In genomic region chr4:6641971-6642320, GRCh38 we compare ENCODE assay signal across 8 cellular contexts. TPM values are rescaled to one million over a fixed set of nuclear protein-coding genes. Genes with fewer than 3 reads are reported as not detected.
DNase-seq lines count a peak whose midpoint lies in the region; ATAC-seq, FAIRE-seq and TF ChIP-seq lines count a peak whose summit lies in the region.

No MANE protein-coding gene starts in this region.

- peaks cover 29% of the 10 kb centered on the region for H3K4me1 Mint-ChIP-seq in activated CD4-positive, alpha-beta T cell treated with anti-CD3 and anti-CD28 coated beads, Interleukin-2, amount 10 ng/mL, durations not matched to agents 7 days and 5 days

- peak overlapping the region; percentile 84 for H3K27ac ChIP-seq in HepG2 (ENCODE audit: extremely low read length, insufficient read depth, low read length)
- no peak overlapping the region for H3K27ac ChIP-seq in thymus (ENCODE audit: low read depth)

- 49% methylated on average over 5 of the region's 5 CpGs for WGBS in HepG2 (ENCODE audit: low lambda C conversion rate)
- WGBS in thymus: 81% methylated on average over 5 of the region's 5 CpGs

- H3K27me3 Mint-ChIP-seq in activated CD4-positive, alpha-beta T cell treated with anti-CD3 and anti-CD28 coated beads, Interleukin-2, amount 10 ng/mL, durations not matched to agents 7 days and 5 days: no peaks in the 10 kb centered on the region

- peak overlapping the region; percentile 98 for H3K27ac Mint-ChIP-seq in activated CD4-positive, alpha-beta T cell treated with anti-CD3 and anti-CD28 coated beads, Interleukin-2, amount 10 ng/mL, durations not matched to agents 7 days and 5 days

- H3K4me1 ChIP-seq in HepG2 (ENCODE audit: insufficient read depth, low read length) (peaks cover 38% of the 10 kb centered on the region), thymus (ENCODE audit: control insufficient read depth, insufficient read depth, low read length) (peaks cover 12% of the 10 kb centered on the region)

- intact Hi-C loops in HepG2 (cut with micrococcal nuclease; ENCODE audit: unreplicated experiment): loop anchor here (5.0 kb wide), 1 partner anchor 45 kb away; no protein-coding TSS in a partner anchor

- no peaks in the 10 kb centered on the region for H3K9me3 Mint-ChIP-seq in activated CD4-positive, alpha-beta T cell treated with anti-CD3 and anti-CD28 coated beads, Interleukin-2, amount 10 ng/mL, durations not matched to agents 7 days and 5 days

- H3K36me3 ChIP-seq in HepG2 (replicated peaks in 1 of 2; ENCODE audit: control insufficient read depth in 1 of 2, insufficient read depth in 2 of 2, low read length in 2 of 2) (peaks cover 0 to 17% of the 10 kb centered on the region in 2 experiments; a peak in 2 of 5 replicates), thymus (ENCODE audit: control insufficient read depth, insufficient read depth) (peaks cover 16% of the 10 kb centered on the region)

- no peak overlapping the region for H2AFZ ChIP-seq in HepG2 (ENCODE audit: low read length)

- peak overlapping the region; percentile 90 for H3K9ac ChIP-seq in HepG2 (ENCODE audit: insufficient read depth, low read depth, low read length)

- H3K27me3 ChIP-seq in HepG2 (ENCODE audit: control insufficient read depth in 1 of 2, insufficient read depth in 2 of 2, low read length in 2 of 2): no peaks in the 10 kb centered on the region; a peak in 1 of 5 replicates
- H3K27me3 ChIP-seq in thymus (ENCODE audit: control insufficient read depth, insufficient read depth): no peaks in the 10 kb centered on the region

- POLR2A ChIA-PET in activated CD4-positive, alpha-beta T cell treated with anti-CD3 and anti-CD28 coated beads, Interleukin-2, amount 10 ng/mL, durations not matched to agents 7 days and 5 days (lab: Charles Lee): interaction anchor here (2.1 kb wide), 1 partner anchor 31 kb away, joined by 10 read pairs; a partner anchor contains a TSS
- POLR2A ChIA-PET in HepG2 (lab: Yijun Ruan, JAX): interaction anchor here (2.2 to 4.2 kb wide), 3 partner anchors 9 to 47 kb away, joined by 11 to 24 read pairs (median 13); a partner anchor contains a TSS

- no peak for DNase-seq in activated CD4-positive, alpha-beta T cell treated with anti-CD3 and anti-CD28 coated beads, Interleukin-2, amount 10 ng/mL, durations not matched to agents 7 days and 5 days
- DNase-seq in activated CD4-positive, alpha-beta T cell treated with anti-CD3 and anti-CD28 coated beads for 1 hour: no peak
- DNase-seq in astrocyte of the cerebellum (ENCODE audit: low read depth): no peak
- no peak for DNase-seq in HepG2 (ENCODE audit: low spot score)
- DNase-seq in stimulated activated CD4-positive, alpha-beta T cell treated with anti-CD3 and anti-CD28 coated beads, Interleukin-1b, Interleukin-23, amount 100 ng/mL, for 48 hours: no peak
- no peak for DNase-seq in central memory CD4-positive, alpha-beta T cell

- H3K9me3 ChIP-seq in HepG2 (ENCODE audit: low read length) (no peaks in the 10 kb centered on the region), thymus (ENCODE audit: control insufficient read depth) (no peaks in the 10 kb centered on the region)

- H4K20me1 ChIP-seq in HepG2 (ENCODE audit: insufficient read depth, low read length): peaks cover 13% of the 10 kb centered on the region

- peak overlapping the region; percentile 87 for H3K4me3 Mint-ChIP-seq in activated CD4-positive, alpha-beta T cell treated with anti-CD3 and anti-CD28 coated beads, Interleukin-2, amount 10 ng/mL, durations not matched to agents 7 days and 5 days

- no peak for TF ChIP-seq RAD21 in HepG2 (CRISPR knock-in tag; IDR thresholded peaks at IDR 0.05)

- CTCF ChIA-PET in activated CD4-positive, alpha-beta T cell treated with anti-CD3 and anti-CD28 coated beads, Interleukin-2, amount 10 ng/mL, durations not matched to agents 7 days and 5 days (lab: Charles Lee): interaction anchor here (0.9 to 1.7 kb wide), 2 partner anchors 16 to 22 kb away, joined by 3 to 6 read pairs; no protein-coding TSS in a partner anchor
- CTCF ChIA-PET in HepG2 (lab: Yijun Ruan, JAX; ENCODE audit: low intra/inter-chr PET ratio, low total read pairs): no interaction called here

- H3K79me2 ChIP-seq in HepG2 (ENCODE audit: insufficient read depth, low read length): peaks cover 33% of the 10 kb centered on the region

- H3K36me3 Mint-ChIP-seq in activated CD4-positive, alpha-beta T cell treated with anti-CD3 and anti-CD28 coated beads, Interleukin-2, amount 10 ng/mL, durations not matched to agents 7 days and 5 days (ENCODE audit: low read depth): peaks cover 39% of the 10 kb centered on the region

- H3K4me3 ChIP-seq in astrocyte of the cerebellum (ENCODE audit: low read depth, low read length): peak overlapping the region; percentile 68
- H3K4me3 ChIP-seq in HepG2 (replicated peaks in 1 of 3; ENCODE audit: insufficient read depth in 1 of 3, low read depth in 2 of 3, low read length in 3 of 3): peak overlapping the region; percentile 67 to 91 (median 74)
- peak overlapping the region; percentile 93 for H3K4me3 ChIP-seq in thymus (ENCODE audit: low read length)

- no peak for ATAC-seq in HepG2
- no peak for ATAC-seq in HG02852 (IDR thresholded peaks at IDR 0.05; ENCODE audit: unreplicated experiment)

- in situ Hi-C loops in astrocyte of the cerebellum (cut with HindIII; ENCODE audit: low sequenced_read_pairs): loop anchor here (5.0 kb wide), 1 partner anchor 40 kb away; no protein-coding TSS in a partner anchor
- in situ Hi-C loops in HepG2 (cut with HindIII; ENCODE audit: extremely low pct_ligation_motif_present, low pct_unique_long_range_greater_than_20kb): no loop called here

- no peak for TF ChIP-seq POLR2A in HepG2 (IDR thresholded peaks at IDR 0.05; ENCODE audit: insufficient read depth in 1 of 2, low read depth in 2 of 2, low read length in 2 of 2)

- TF ChIP-seq EP300 in HepG2 (IDR thresholded peaks at IDR 0.05; ENCODE audit: low read depth in 2 of 2, low read length in 2 of 2): no peak
- TF ChIP-seq EP300 in HepG2 (CRISPR knock-in tag; IDR thresholded peaks at IDR 0.05; ENCODE audit: borderline replicate concordance): no peak

- H3K4me2 ChIP-seq in HepG2 (ENCODE audit: low read depth, low read length): peak overlapping the region; percentile 77

- FAIRE-seq in HepG2 (lab: Jason Lieb, UNC): no peak

- TF ChIP-seq CTCF in astrocyte of the cerebellum (IDR thresholded peaks at IDR 0.05; ENCODE audit: low read depth, low read length, missing control alignments) (no peak), HepG2 (CRISPR knock-in tag; IDR thresholded peaks at IDR 0.05) (no peak)

- BruUV-seq in HepG2 (replicated peaks; lab: Mats Ljungman, UMichigan): no TSS peak

RNA-seq across cellular contexts. Expression of gene MRFAP1, which starts 1.5 kb away (rescaled TPM):
- total RNA-seq in activated CD4-positive, alpha-beta T cell treated with anti-CD3 and anti-CD28 coated beads, Interleukin-2, amount 10 ng/mL, durations not matched to agents 7 days and 5 days: 100 to 1,000 TPM in 1 of 2 experiments, 10 to 100 TPM in 1; 91.3 to 107 TPM
- total RNA-seq in HepG2 (2016; rRNA removed; fragmentation: Illumina TruSeq; extraction: Trizol): 158 and 254 TPM in 2 replicates
- total RNA-seq in HepG2 (2016; cell fraction: cytosol; rRNA removed; fragmentation: Illumina TruSeq; extraction: Trizol; ENCODE audit: low read depth): 31.0 and 37.7 TPM in 2 replicates
- 174 and 249 TPM in 2 replicates for total RNA-seq in HepG2 (2016; cell fraction: insoluble cytoplasmic fraction; rRNA removed; fragmentation: Illumina TruSeq; extraction: Trizol)
- total RNA-seq in HepG2 (2016; cell fraction: membrane; rRNA removed; fragmentation: Illumina TruSeq; extraction: Trizol): 87.0 and 105 TPM in 2 replicates
- 67.5 and 68.6 TPM in 2 replicates for total RNA-seq in HepG2 (2016; cell fraction: nucleus; rRNA removed; fragmentation: Illumina TruSeq; extraction: Trizol)
- polyA plus RNA-seq in HepG2 (2011; rRNA removed) (103 and 112 TPM in 2 replicates), thymus (302 TPM)
- polyA plus RNA-seq in HepG2 (2011; cell fraction: cytosol; rRNA removed): 110 and 141 TPM in 2 replicates
- 54.5 and 54.7 TPM in 2 replicates for polyA plus RNA-seq in HepG2 (2011; cell fraction: nucleus; rRNA removed)
- polyA plus RNA-seq in HepG2 (2012): 198 and 236 TPM in 2 replicates
- 55.7 and 56.7 TPM in 2 replicates for polyA plus RNA-seq in HepG2 (2016; cell fraction: cytosol; fragmentation: Illumina TruSeq; extraction: Trizol; ENCODE audit: low read depth)
- 509 and 563 TPM in 2 replicates for polyA plus RNA-seq in HepG2 (2016; cell fraction: insoluble cytoplasmic fraction; fragmentation: Illumina TruSeq; extraction: Trizol; ENCODE audit: low read depth)
- 117 and 129 TPM in 2 replicates for polyA plus RNA-seq in HepG2 (2016; cell fraction: membrane; fragmentation: Illumina TruSeq; extraction: Trizol; ENCODE audit: low read depth)
- 205 and 206 TPM in 2 replicates for polyA plus RNA-seq in HepG2 (2016; cell fraction: nucleus; fragmentation: Illumina TruSeq; extraction: Trizol; ENCODE audit: insufficient read depth, low read depth)
- polyA minus RNA-seq in HepG2 (2011; rRNA and poly(A)+ RNA removed; ENCODE audit: low replicate concordance): 19.4 and 22.0 TPM in 2 replicates
- 29.9 and 30.5 TPM in 2 replicates for polyA minus RNA-seq in HepG2 (2011; cell fraction: cytosol; rRNA and poly(A)+ RNA removed)
- polyA minus RNA-seq in HepG2 (2011; cell fraction: nucleus; rRNA and poly(A)+ RNA removed): 21.4 and 24.6 TPM in 2 replicates

RNA-seq across cellular contexts. Expression of gene S100P, which starts 51.7 kb away (rescaled TPM):
- 1 to 10 TPM; 5.3 to 7.2 TPM for total RNA-seq in activated CD4-positive, alpha-beta T cell treated with anti-CD3 and anti-CD28 coated beads, Interleukin-2, amount 10 ng/mL, durations not matched to agents 7 days and 5 days
- total RNA-seq in HepG2 (2016; rRNA removed; fragmentation: Illumina TruSeq; extraction: Trizol): 278 and 348 TPM in 2 replicates
- 36.9 and 39.1 TPM in 2 replicates for total RNA-seq in HepG2 (2016; cell fraction: cytosol; rRNA removed; fragmentation: Illumina TruSeq; extraction: Trizol; ENCODE audit: low read depth)
- 251 and 366 TPM in 2 replicates for total RNA-seq in HepG2 (2016; cell fraction: insoluble cytoplasmic fraction; rRNA removed; fragmentation: Illumina TruSeq; extraction: Trizol)
- 71.8 and 83.2 TPM in 2 replicates for total RNA-seq in HepG2 (2016; cell fraction: membrane; rRNA removed; fragmentation: Illumina TruSeq; extraction: Trizol)
- 84.8 and 90.9 TPM in 2 replicates for total RNA-seq in HepG2 (2016; cell fraction: nucleus; rRNA removed; fragmentation: Illumina TruSeq; extraction: Trizol)
- polyA plus RNA-seq in HepG2 (2011; rRNA removed): 1,649 and 1,898 TPM in 2 replicates
- 422 and 472 TPM in 2 replicates for polyA plus RNA-seq in HepG2 (2011; cell fraction: cytosol; rRNA removed)
- polyA plus RNA-seq in HepG2 (2011; cell fraction: nucleus; rRNA removed): 82.9 and 122 TPM in 2 replicates
- polyA plus RNA-seq in HepG2 (2012): 700 and 2,334 TPM in 2 replicates
- 30.5 and 35.0 TPM in 2 replicates for polyA plus RNA-seq in HepG2 (2016; cell fraction: cytosol; fragmentation: Illumina TruSeq; extraction: Trizol; ENCODE audit: low read depth)
- polyA plus RNA-seq in HepG2 (2016; cell fraction: insoluble cytoplasmic fraction; fragmentation: Illumina TruSeq; extraction: Trizol; ENCODE audit: low read depth): 150 and 168 TPM in 2 replicates
- polyA plus RNA-seq in HepG2 (2016; cell fraction: membrane; fragmentation: Illumina TruSeq; extraction: Trizol; ENCODE audit: low read depth): 38.8 and 42.8 TPM in 2 replicates
- polyA plus RNA-seq in HepG2 (2016; cell fraction: nucleus; fragmentation: Illumina TruSeq; extraction: Trizol; ENCODE audit: insufficient read depth, low read depth): 79.1 and 81.3 TPM in 2 replicates
- polyA minus RNA-seq in HepG2 (2011; rRNA and poly(A)+ RNA removed; ENCODE audit: low replicate concordance): 151 and 198 TPM in 2 replicates
- polyA minus RNA-seq in HepG2 (2011; cell fraction: cytosol; rRNA and poly(A)+ RNA removed): 87.0 and 146 TPM in 2 replicates
- 37.3 and 51.0 TPM in 2 replicates for polyA minus RNA-seq in HepG2 (2011; cell fraction: nucleus; rRNA and poly(A)+ RNA removed)
- 32.8 TPM for polyA plus RNA-seq in thymus

Comparison
In these comparisons a context has a peak if more than half of its experiments do, and no peak if none do; other contexts are left out.
1. RNA of gene S100P, which starts 51.7 kb away (total RNA-seq): 36.9 to 366 TPM in HepG2; 5.3 to 7.2 TPM in activated CD4-positive, alpha-beta T cell treated with anti-CD3 and anti-CD28 coated beads, Interleukin-2, amount 10 ng/mL, durations not matched to agents 7 days and 5 days; every median in the first group is over 4 times any median in the second.
2. Peak in every context shown above with its lines, with median percentiles within 50 percentile points of each other: H3K4me3 ChIP-seq.